ENCODE assay signal across 8 cellular contexts in genomic region chr20:5714261-5715041, GRCh38. TPM values are rescaled to one million over a fixed set of nuclear protein-coding genes. Genes with fewer than 3 reads are reported as not detected.
DNase-seq lines count a peak whose midpoint lies in the region; ATAC-seq and TF ChIP-seq lines count a peak whose summit lies in the region.

No MANE protein-coding gene starts in this region.

- H3K36me3 ChIP-seq in BLaER1 treated with 17β-estradiol and CSF1 and Interleukin-3, amounts not matched to agents 10 nM and 100 nM, result no peaks in the 10 kb centered on the region
- H3K36me3 ChIP-seq in psoas muscle (ENCODE audit: insufficient read depth in 1 of 2, low read depth in 1 of 2), result no peaks in the 10 kb centered on the region

- H3K4me1 ChIP-seq in BLaER1 treated with 17β-estradiol and CSF1 and Interleukin-3, amounts not matched to agents 10 nM and 100 nM, result peaks cover 5 to 18% (median 11%) of the 10 kb centered on the region in 10 experiments
- H3K4me1 ChIP-seq in psoas muscle, result peaks cover 10% of the 10 kb centered on the region

- peak overlapping the region in 1 of 11 experiments; percentile 47; a peak in 1 of 22 replicates for H3K27ac ChIP-seq in BLaER1 treated with 17β-estradiol and CSF1 and Interleukin-3, amounts not matched to agents 10 nM and 100 nM
- no peak overlapping the region for H3K27ac ChIP-seq in psoas muscle

- ATAC-seq in HG02571 (IDR thresholded peaks at IDR 0.05; ENCODE audit: unreplicated experiment) (no peak), psoas muscle (no peak)

- no peak overlapping the region for H3K9ac ChIP-seq in BLaER1 treated with 17β-estradiol and CSF1 and Interleukin-3, amounts not matched to agents 10 nM and 100 nM

- intact Hi-C loops in psoas muscle (cut with DNase I), result no loop called here

- no peaks in the 10 kb centered on the region for H4K20me1 ChIP-seq in BLaER1 treated with 17β-estradiol and CSF1 and Interleukin-3, amounts not matched to agents 10 nM and 100 nM

- H3K4me2 ChIP-seq in BLaER1 treated with 17β-estradiol and CSF1 and Interleukin-3, amounts not matched to agents 10 nM and 100 nM, result peak overlapping the region in 10 of 11 experiments; percentile 10 to 46 (median 28); a peak in 14 of 22 replicates

- H3K9me3 ChIP-seq in BLaER1 treated with 17β-estradiol and CSF1 and Interleukin-3, amounts not matched to agents 10 nM and 100 nM (replicated peaks in 1 of 11), result peaks cover 0 to 24% (median 9%) of the 10 kb centered on the region in 11 experiments; a peak in 15 of 22 replicates
- H3K9me3 ChIP-seq in psoas muscle, result no peaks in the 10 kb centered on the region

- DNase-seq in MV-4-11 (lab: John Stamatoyannopoulos, UW), result peak; percentile 14
- peak; percentile 43 for DNase-seq in activated T-cell treated with anti-CD3 and anti-CD28 coated beads for 4 hours
- DNase-seq in iPS-NIHi11 (ENCODE audit: low spot score), result peak; percentile 35
- DNase-seq in stimulated activated CD8-positive, alpha-beta memory T cell treated with anti-CD3 and anti-CD28 coated beads, Interleukin-7, amount 100 ng/mL, for 4 hours (ENCODE audit: low read depth in 2 of 2), result peak; percentile 45 to 57
- no peak for DNase-seq in psoas muscle
- no peak for DNase-seq in NCI-H345 treated with DMSO at 0.1 percent for 48 hours (lab: John Stamatoyannopoulos, UW; ENCODE audit: unreplicated experiment)

- WGBS in psoas muscle, 3 donors, result 66 to 73% (median 69%) methylated on average over 4 of the region's 4 CpGs

- no peak for TF ChIP-seq CTCF in psoas muscle (IDR thresholded peaks at IDR 0.05)

- no peaks in the 10 kb centered on the region for H3K27me3 ChIP-seq in BLaER1 treated with 17β-estradiol and CSF1 and Interleukin-3, amounts not matched to agents 10 nM and 100 nM
- H3K27me3 ChIP-seq in psoas muscle (ENCODE audit: insufficient read depth in 3 of 3, low read length in 2 of 3), result no peaks in the 10 kb centered on the region

- H3K4me3 ChIP-seq in BLaER1 treated with 17β-estradiol and CSF1 and Interleukin-3, amounts not matched to agents 10 nM and 100 nM, result no peak overlapping the region
- no peak overlapping the region for H3K4me3 ChIP-seq in psoas muscle

RNA-seq across cellular contexts. Expression of gene SHLD1, which starts 35.8 kb away (rescaled TPM):
- 1 to 10 TPM; 3.7 to 8.6 (median 7.5) TPM for total RNA-seq in psoas muscle
- polyA plus RNA-seq in psoas muscle, result 10 to 100 TPM; 11.5 to 16.8 (median 12.7) TPM

Comparison
In these comparisons a context has a peak if more than half of its experiments do, and no peak if none do; other contexts are left out.
1. DNase-seq: peak in MV-4-11 (single experiment), activated T-cell treated with anti-CD3 and anti-CD28 coated beads for 4 hours (single experiment), iPS-NIHi11 (single experiment) and stimulated activated CD8-positive, alpha-beta memory T cell treated with anti-CD3 and anti-CD28 coated beads, Interleukin-7, amount 100 ng/mL, for 4 hours (2 of 2); none in psoas muscle (0 of 2) and NCI-H345 treated with DMSO at 0.1 percent for 48 hours (single experiment).